In the genomic region with DNA sequence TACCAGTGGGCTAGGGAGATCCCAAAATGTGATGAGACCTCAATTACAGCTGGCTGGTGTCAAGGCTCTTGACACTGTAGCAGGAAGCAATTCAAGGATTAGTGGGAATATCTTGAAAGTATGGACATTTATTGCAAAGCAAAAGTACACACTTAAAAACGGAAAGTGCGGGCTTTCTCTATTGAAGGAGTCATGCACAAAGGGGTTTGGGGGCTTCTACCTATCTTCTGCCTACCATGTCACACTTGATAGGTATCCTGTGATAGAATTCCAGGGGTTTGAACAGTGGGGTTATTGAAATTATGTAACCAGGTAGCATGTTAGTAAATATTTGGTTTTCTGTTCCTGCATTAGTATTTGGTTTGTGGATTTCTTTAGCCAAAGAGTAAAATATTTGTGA, we compare ENCODE assay signal across 27 cellular contexts.
"Had no signal": no experiment of that assay in that cellular context is flagged by ENCODE, and none has a peak within 500 bp of the region (broad histone marks: within the 10 kb centered on the region; RNA-seq: fewer than 3 reads in every experiment).

No MANE protein-coding gene starts in this region.

- H3K9me3 ChIP-seq: testis, thoracic aorta, thyroid gland, upper lobe of right lung, uterus, vagina had no signal

- H3K27ac ChIP-seq: stomach, suprapubic skin, testis, thoracic aorta, thyroid gland, tibial artery, tibial nerve, transverse colon, upper lobe of left lung, upper lobe of right lung, uterus, vagina had no signal

- H3K4me3 ChIP-seq: stomach, suprapubic skin, testis, thoracic aorta, thyroid gland, tibial artery, tibial nerve, transverse colon, upper lobe of left lung, upper lobe of right lung, uterus, vagina had no signal

- H3K4me1 ChIP-seq: stomach, suprapubic skin, testis, thyroid gland, tibial artery, tibial nerve, transverse colon, upper lobe of left lung, upper lobe of right lung, uterus, vagina had no signal

- H3K27me3 ChIP-seq: stomach, suprapubic skin, testis, thyroid gland, tibial artery, tibial nerve, transverse colon, upper lobe of left lung, upper lobe of right lung, uterus, vagina had no signal

- FAIRE-seq: urothelium cell line had no signal

- H3K36me3 ChIP-seq: stomach, suprapubic skin, thoracic aorta, thyroid gland, tibial artery, tibial nerve, transverse colon, upper lobe of left lung, upper lobe of right lung, uterus, vagina had no signal

- DNase-seq: stimulated activated CD4-positive, alpha-beta T cell treated with anti-CD3 and anti-CD28 coated beads, Interleukin-2, amount 100 ng/mL, for 48 hours; stimulated activated CD4-positive, alpha-beta T cell treated with anti-CD3 and anti-CD28 coated beads, Interleukin-4, amount 100 ng/mL, for 1 hour; stimulated activated CD4-positive, alpha-beta T cell treated with anti-CD3 and anti-CD28 coated beads, Interleukin-4, amount 100 ng/mL, for 24 hours; stimulated activated CD4-positive, alpha-beta T cell treated with anti-CD3 and anti-CD28 coated beads, Interleukin-4, amount 100 ng/mL, for 4 hours; stimulated activated CD8-positive, alpha-beta memory T cell treated with anti-CD3 and anti-CD28 coated beads, Interleukin-4, amount 100 ng/mL, for 48 hours; stimulated activated naive B cell treated with anti-CD40 and anti-IgM and Interleukin-4, amounts not matched to agents 10 μg/mL and 1 μg/mL and 100 μg/mL, for 72 hours; stimulated activated naive CD4-positive, alpha-beta T cell; stimulated activated naive CD4-positive, alpha-beta T cell treated with Interleukin-2 at 50 U/mL for 16 hours; stimulated activated naive CD8-positive, alpha-beta T cell treated with anti-CD3 and anti-CD28 coated beads, Interleukin-15, amount 100 ng/mL, for 72 hours; stimulated activated naive CD8-positive, alpha-beta T cell treated with anti-CD3 and anti-CD28 coated beads, Interleukin-15, Interleukin-2, amounts not matched to agents 100 U/mL and 50 U/mL, for 24 hours; stomach; substantia nigra; testis; thyroid gland; tibial artery; transverse colon; trophoblast cell; upper lobe of left lung; upper lobe of right lung; uterus had no signal

- ATAC-seq: stimulated activated effector memory CD8-positive, alpha-beta T cell treated with anti-CD3 and anti-CD28 coated beads, Interleukin-12 subunit alpha, Interleukin-12 subunit beta, amount 100 ng/mL, for 72 hours; stimulated activated memory B cell treated with anti-CD40 and anti-IgM and Interleukin-4, amounts not matched to agents 10 μg/mL and 1 μg/mL and 100 μg/mL, for 72 hours; stimulated activated naive B cell treated with anti-CD40 and anti-IgM and Interleukin-4, amounts not matched to agents 10 μg/mL and 1 μg/mL and 100 μg/mL, for 72 hours; stimulated activated naive CD8-positive, alpha-beta T cell treated with anti-CD3 and anti-CD28 coated beads, Interleukin-15, amount 100 ng/mL, for 72 hours; stimulated activated naive CD8-positive, alpha-beta T cell treated with anti-CD3 and anti-CD28 coated beads, Interleukin-15, Interleukin-2, amounts not matched to agents 100 U/mL and 50 U/mL, for 24 hours; upper lobe of right lung had no signal
